In genomic region chrX:115579786-115580294, GRCh38 we compare ENCODE assay signal across 17 cellular contexts. TPM values are rescaled to one million over a fixed set of nuclear protein-coding genes. Genes with fewer than 3 reads are reported as not detected.
A peak's percentile ranks its signal among the peaks of the same experiment; 100 is the strongest.
DNase-seq lines count a peak whose midpoint lies in the region; ATAC-seq and TF ChIP-seq lines count a peak whose summit lies in the region.
"Had no signal": no experiment of that assay in that cellular context is flagged by ENCODE, and none has a peak within 500 bp of the region (broad histone marks: within the 10 kb centered on the region; RNA-seq: fewer than 3 reads in every experiment).

No MANE protein-coding gene starts in this region.

- CTCF ChIA-PET in activated CD4-positive, alpha-beta T cell treated with anti-CD3 and anti-CD28 coated beads, Interleukin-2, amount 10 ng/mL, durations not matched to agents 7 days and 5 days (lab: Charles Lee) = no interaction called here

- ATAC-seq in HG02588 (IDR thresholded peaks at IDR 0.05; ENCODE audit: unreplicated experiment) (no peak), HG03378 (IDR thresholded peaks at IDR 0.05; ENCODE audit: unreplicated experiment) (no peak)

- TF ChIP-seq CTCF in HFFc6 (IDR thresholded peaks at IDR 0.05) = no peak
- no peak for TF ChIP-seq CTCF in mesothelial cell of epicardium (IDR thresholded peaks at IDR 0.05; ENCODE audit: unreplicated experiment)
- TF ChIP-seq CTCF in type B pancreatic cell (conservative IDR thresholded peaks at IDR 0.05) = no peak

- H3K4me1 Mint-ChIP-seq in activated CD4-positive, alpha-beta T cell treated with anti-CD3 and anti-CD28 coated beads, Interleukin-2, amount 10 ng/mL, durations not matched to agents 7 days and 5 days = peaks cover 5% of the 10 kb centered on the region
- peaks cover 60% of the 10 kb centered on the region for H3K4me1 Mint-ChIP-seq in HFFc6 (ENCODE audit: low read depth)
- H3K4me1 Mint-ChIP-seq in mesothelial cell of epicardium = peaks cover 47% of the 10 kb centered on the region
- peaks cover 43% of the 10 kb centered on the region for H3K4me1 Mint-ChIP-seq in type B pancreatic cell (ENCODE audit: unreplicated experiment)

- no peaks in the 10 kb centered on the region for H3K9me3 Mint-ChIP-seq in activated CD4-positive, alpha-beta T cell treated with anti-CD3 and anti-CD28 coated beads, Interleukin-2, amount 10 ng/mL, durations not matched to agents 7 days and 5 days
- H3K9me3 Mint-ChIP-seq in HFFc6 (no peaks in the 10 kb centered on the region), mesothelial cell of epicardium (peaks cover 6% of the 10 kb centered on the region), type B pancreatic cell (peaks cover 7% of the 10 kb centered on the region)
- H3K9me3 Mint-ChIP-seq: CD4-positive, alpha-beta T cell had no signal

- no peaks in the 10 kb centered on the region for H3K36me3 Mint-ChIP-seq in activated CD4-positive, alpha-beta T cell treated with anti-CD3 and anti-CD28 coated beads, Interleukin-2, amount 10 ng/mL, durations not matched to agents 7 days and 5 days (ENCODE audit: low read depth)
- H3K36me3 Mint-ChIP-seq in HFFc6 (ENCODE audit: low read depth) (peaks cover 16% of the 10 kb centered on the region), mesothelial cell of epicardium (peaks cover 36% of the 10 kb centered on the region), type B pancreatic cell (peaks cover 36% of the 10 kb centered on the region)

- no peaks in the 10 kb centered on the region for H3K27me3 Mint-ChIP-seq in activated CD4-positive, alpha-beta T cell treated with anti-CD3 and anti-CD28 coated beads, Interleukin-2, amount 10 ng/mL, durations not matched to agents 7 days and 5 days
- no peaks in the 10 kb centered on the region; the same call in 1 of the 2 replicates for H3K27me3 Mint-ChIP-seq in HFFc6 (ENCODE audit: insufficient read depth)
- H3K27me3 Mint-ChIP-seq in mesothelial cell of epicardium (ENCODE audit: low read depth) = no peaks in the 10 kb centered on the region
- H3K27me3 Mint-ChIP-seq in type B pancreatic cell = no peaks in the 10 kb centered on the region
- H3K27me3 Mint-ChIP-seq: CD4-positive, alpha-beta T cell had no signal

- DNase-seq in activated CD4-positive, alpha-beta T cell treated with anti-CD3 and anti-CD28 coated beads, Interleukin-2, amount 10 ng/mL, durations not matched to agents 7 days and 5 days = no peak
- no peak for DNase-seq in activated CD4-positive, alpha-beta T cell treated with anti-CD3 and anti-CD28 coated beads, Interleukin-2, amount 50 U/mL, for 1 hour
- DNase-seq in HFFc6 (no peak), mesothelial cell of epicardium (ENCODE audit: low spot score in 2 of 2, unreplicated experiment in 2 of 2) (no peak), type B pancreatic cell (ENCODE audit: extremely low spot score, unreplicated experiment) (no peak)
- DNase-seq: BE2C; Caco-2; CD4-positive, alpha-beta T cell; GF-D8; H7; KBM-7; NCI-H1105; NCI-H2081 treated with DMSO at 0.1 percent for 48 hours; OCI-M1; SHP77 had no signal

- POLR2A ChIA-PET in activated CD4-positive, alpha-beta T cell treated with anti-CD3 and anti-CD28 coated beads, Interleukin-2, amount 10 ng/mL, durations not matched to agents 7 days and 5 days (lab: Charles Lee) = no interaction called here

- H3K27ac Mint-ChIP-seq in activated CD4-positive, alpha-beta T cell treated with anti-CD3 and anti-CD28 coated beads, Interleukin-2, amount 10 ng/mL, durations not matched to agents 7 days and 5 days = peak overlapping the region; percentile 41
- H3K27ac Mint-ChIP-seq in HFFc6 = 0 out of 2 replicates have a peak overlapping the region, but pooled peaks have one; percentile 24
- H3K27ac Mint-ChIP-seq in mesothelial cell of epicardium = peak overlapping the region; percentile 74
- H3K27ac Mint-ChIP-seq in type B pancreatic cell = peak overlapping the region; percentile 69
- H3K27ac Mint-ChIP-seq: CD4-positive, alpha-beta T cell had no signal

- no peak overlapping the region for H3K4me3 Mint-ChIP-seq in activated CD4-positive, alpha-beta T cell treated with anti-CD3 and anti-CD28 coated beads, Interleukin-2, amount 10 ng/mL, durations not matched to agents 7 days and 5 days
- H3K4me3 Mint-ChIP-seq in HFFc6 (no peak overlapping the region), mesothelial cell of epicardium (no peak overlapping the region), type B pancreatic cell (no peak overlapping the region)
- H3K4me3 Mint-ChIP-seq: CD4-positive, alpha-beta T cell had no signal

RNA-seq across cellular contexts. Expression of gene PLS3, which starts 18.9 kb away (rescaled TPM):
- under 1 TPM; 0.29 to 0.30 TPM for total RNA-seq in activated CD4-positive, alpha-beta T cell treated with anti-CD3 and anti-CD28 coated beads, Interleukin-2, amount 10 ng/mL, durations not matched to agents 7 days and 5 days
- 100 to 1,000 TPM; 206 to 281 (median 254) TPM for total RNA-seq in HFFc6 (2021; fragmentation: NEBNext Ultra II Directional; extraction: Animal tissue kit (Norgen Biotek cat#: 25700))
- total RNA-seq in mesothelial cell of epicardium (417 to 443 TPM (median 428 TPM) in 3 replicates), type B pancreatic cell (ENCODE audit: low replicate concordance) (197 and 481 TPM in 2 replicates)

Comparison
In these comparisons a context has a peak if more than half of its experiments do, and no peak if none do; other contexts are left out.
1. H3K27ac Mint-ChIP-seq: peak in every context shown above with its lines; median percentile 74 in mesothelial cell of epicardium; 69 in type B pancreatic cell; 41 in activated CD4-positive, alpha-beta T cell treated with anti-CD3 and anti-CD28 coated beads, Interleukin-2, amount 10 ng/mL, durations not matched to agents 7 days and 5 days; 24 in HFFc6.
2. RNA of gene PLS3, which starts 18.9 kb away (total RNA-seq): 417 to 443 TPM in mesothelial cell of epicardium, 206 to 281 TPM in HFFc6 and 197 to 481 TPM in type B pancreatic cell; 0.29 to 0.30 TPM in activated CD4-positive, alpha-beta T cell treated with anti-CD3 and anti-CD28 coated beads, Interleukin-2, amount 10 ng/mL, durations not matched to agents 7 days and 5 days; every median in the first group is over 100 times any median in the second.